Comparison of ENCODE assay signal across 17 cellular contexts in genomic region chr13:49527123-49527522, GRCh38. TPM values are rescaled to one million over a fixed set of nuclear protein-coding genes. Genes with fewer than 3 reads are reported as not detected.
A peak's percentile ranks its signal among the peaks of the same experiment; 100 is the strongest.
DNase-seq lines count a peak whose midpoint lies in the region; ATAC-seq and TF ChIP-seq lines count a peak whose summit lies in the region.
"Had no signal": no experiment of that assay in that cellular context is flagged by ENCODE, and none has a peak within 500 bp of the region (broad histone marks: within the 10 kb centered on the region; RNA-seq: fewer than 3 reads in every experiment).

No MANE protein-coding gene starts in this region.

- no peak overlapping the region for H3K4me2 ChIP-seq in Karpas-422 (ENCODE audit: low read depth, low read length, poor library complexity, severe bottlenecking)

- no peak overlapping the region for H3K9ac ChIP-seq in Karpas-422 (ENCODE audit: low read length)

- 14 to 48% (median 36%) methylated on average over 2 of the region's 2 CpGs for WGBS in adrenal gland, 4 donors

- H3K36me3 ChIP-seq in Karpas-422 (ENCODE audit: insufficient read depth, low read length) (peaks cover 16% of the 10 kb centered on the region; the same call in 1 of the 2 replicates), adrenal gland (replicated peaks in 1 of 2) (peaks cover 0 to 13% of the 10 kb centered on the region in 2 donors)

- TF ChIP-seq CTCF in adrenal gland (IDR thresholded peaks at IDR 0.05) (no peak), WTC11 (IDR thresholded peaks at IDR 0.05) (no peak)

- H3K27ac ChIP-seq in Karpas-422 (ENCODE audit: low read length) (peak overlapping the region; percentile 70), adrenal gland (peak overlapping the region in 1 of 5 donors; percentile 43)

- H3K9me3 Mint-ChIP-seq in naive B cell (no peaks in the 10 kb centered on the region), WTC11 (no peaks in the 10 kb centered on the region)
- H3K9me3 Mint-ChIP-seq: H9; natural killer cell; stimulated activated memory B cell treated with anti-CD40 and anti-IgM and Interleukin-4, amounts not matched to agents 10 μg/mL and 1 μg/mL and 100 μg/mL, for 72 hours had no signal

- H3K79me2 ChIP-seq in Karpas-422 (ENCODE audit: low read length) = 0 out of 2 replicates have a peak, but pooled peaks cover 2% of the 10 kb centered on the region

- peak; percentile 10 for DNase-seq in NOMO-1 treated with DMSO at 0.1 percent for 48 hours (lab: John Stamatoyannopoulos, UW; ENCODE audit: unreplicated experiment)
- no peak for DNase-seq in NOMO-1 treated with dmso at 0.1 percent for 144 hours (lab: John Stamatoyannopoulos, UW; ENCODE audit: unreplicated experiment)
- DNase-seq in Karpas-422 = no peak
- peak; percentile 32 to 72 (median 60) for DNase-seq in adrenal gland
- no peak for DNase-seq in naive B cell
- no peak for DNase-seq in NCI-H1105 treated with DMSO at 0.1 percent for 48 hours (lab: John Stamatoyannopoulos, UW)
- DNase-seq in WTC11 (ENCODE audit: low spot score) = no peak
- no peak for DNase-seq in SHP77 (lab: John Stamatoyannopoulos, UW)
- DNase-seq: activated CD4-positive, alpha-beta T cell treated with anti-CD3 and anti-CD28 coated beads, Interleukin-2, amount 50 U/mL, for 48 hours; H9; natural killer cell; NCI-H2029; NCI-H510A; spleen had no signal

- H3K27me3 ChIP-seq in Karpas-422 (ENCODE audit: low read length) (no peaks in the 10 kb centered on the region), adrenal gland (no peaks in the 10 kb centered on the region)
- H3K27me3 ChIP-seq: spleen had no signal

- POLR2A ChIA-PET in WTC11 (lab: Charles Lee) = no interaction called here

- intact Hi-C loops in adrenal gland (cut with DNase I) = no loop called here

- no peak for TF ChIP-seq POLR2A in adrenal gland (IDR thresholded peaks at IDR 0.05)

- H3K27ac Mint-ChIP-seq in naive B cell (peak overlapping the region in 4 of 6 donors; percentile 32 to 69 (median 41)), WTC11 (no peak overlapping the region)

- no peaks in the 10 kb centered on the region for H3K27me3 Mint-ChIP-seq in naive B cell
- H3K27me3 Mint-ChIP-seq in WTC11 (ENCODE audit: low read depth) = no peaks in the 10 kb centered on the region
- H3K27me3 Mint-ChIP-seq: stimulated activated memory B cell treated with anti-CD40 and anti-IgM and Interleukin-4, amounts not matched to agents 10 μg/mL and 1 μg/mL and 100 μg/mL, for 72 hours had no signal

- no peaks in the 10 kb centered on the region for H3K9me3 ChIP-seq in Karpas-422 (ENCODE audit: low read length)
- no peaks in the 10 kb centered on the region for H3K9me3 ChIP-seq in adrenal gland (replicated peaks in 1 of 3)
- H3K9me3 ChIP-seq: spleen had no signal

- H3K9me2 ChIP-seq in Karpas-422 (replicated peaks; ENCODE audit: insufficient read depth, low read length) = no peaks in the 10 kb centered on the region

- no peak overlapping the region for H3K4me3 Mint-ChIP-seq in naive B cell
- H3K4me3 Mint-ChIP-seq in WTC11 = no peak overlapping the region
- H3K4me3 Mint-ChIP-seq: H9; natural killer cell; stimulated activated memory B cell treated with anti-CD40 and anti-IgM and Interleukin-4, amounts not matched to agents 10 μg/mL and 1 μg/mL and 100 μg/mL, for 72 hours had no signal

- no peak for ATAC-seq in naive B cell (ENCODE audit: low read depth in 2 of 2)
- no peak for ATAC-seq in WTC11
- ATAC-seq: natural killer cell; Panc1; SK-N-SH treated with all-trans-retinoic acid at 6 μM for 48 hours; stimulated activated memory B cell treated with anti-CD40 and anti-IgM and Interleukin-4, amounts not matched to agents 10 μg/mL and 1 μg/mL and 100 μg/mL, for 72 hours had no signal

- H2AFZ ChIP-seq in Karpas-422 (ENCODE audit: low read length) = no peak overlapping the region

- peaks cover 0 to 10% of the 10 kb centered on the region in 2 donors for H3K36me3 Mint-ChIP-seq in naive B cell
- peaks cover 4% of the 10 kb centered on the region; the same call in 1 of the 2 replicates for H3K36me3 Mint-ChIP-seq in WTC11

- H4K20me1 ChIP-seq in Karpas-422 (ENCODE audit: insufficient read depth, low read depth, low read length) = no peaks in the 10 kb centered on the region

- H3K4me3 ChIP-seq in Karpas-422 (ENCODE audit: low read length) (no peak overlapping the region), adrenal gland (no peak overlapping the region)
- H3K4me3 ChIP-seq: spleen had no signal

- CTCF ChIA-PET in WTC11 (lab: Charles Lee) = no interaction called here

- peaks cover 34% of the 10 kb centered on the region for H3K4me1 ChIP-seq in Karpas-422 (ENCODE audit: low read length)
- peaks cover 0 to 22% of the 10 kb centered on the region in 2 donors for H3K4me1 ChIP-seq in adrenal gland (replicated peaks in 1 of 2)

- H3K4me1 Mint-ChIP-seq in naive B cell (peaks cover 13 to 37% (median 22%) of the 10 kb centered on the region in 3 donors), WTC11 (no peaks in the 10 kb centered on the region)
- H3K4me1 Mint-ChIP-seq: H9 had no signal

TF ChIP-seq in WTC11, 78 proteins besides CTCF, POLR2A, EP300 and RAD21 (continues in another document):
- no peak for TF ChIP-seq ZNF263 (CRISPR knock-in tag; IDR thresholded peaks at IDR 0.05; ENCODE audit: low read depth)
- no peak for TF ChIP-seq FOXK1 (CRISPR knock-in tag; IDR thresholded peaks at IDR 0.05)
- no peak for TF ChIP-seq ATF2 (CRISPR knock-in tag; IDR thresholded peaks at IDR 0.05; ENCODE audit: borderline replicate concordance, low read depth)
- TF ChIP-seq CBFB (CRISPR knock-in tag; IDR thresholded peaks at IDR 0.05; ENCODE audit: low read depth) = no peak
- no peak for TF ChIP-seq SMAD3 (CRISPR knock-in tag; IDR thresholded peaks at IDR 0.05; ENCODE audit: borderline replicate concordance)
- no peak for TF ChIP-seq EMX1 (CRISPR knock-in tag; IDR thresholded peaks at IDR 0.05)
- no peak for TF ChIP-seq PRDM15 (CRISPR knock-in tag; IDR thresholded peaks at IDR 0.05)
- no peak for TF ChIP-seq NFYB (CRISPR knock-in tag; conservative IDR thresholded peaks at IDR 0.05; ENCODE audit: low read depth)
- TF ChIP-seq RELA (CRISPR knock-in tag; IDR thresholded peaks at IDR 0.05; ENCODE audit: borderline replicate concordance) = no peak

RNA-seq across cellular contexts. Expression of gene PHF11, which starts 31.4 kb away (rescaled TPM):
- total RNA-seq in Karpas-422 (2014; rRNA removed; shearing (Covaris generic); ENCODE audit: low replicate concordance) = 34.3 and 75.2 TPM in 2 replicates
- 10 to 100 TPM; 23.8 to 73.9 (median 60.7) TPM for total RNA-seq in adrenal gland
- 100 to 1,000 TPM in 2 of 3 donors, 10 to 100 TPM in 1; 85.0 to 136 (median 129) TPM for polyA plus RNA-seq in adrenal gland
- polyA plus RNA-seq in naive B cell (ENCODE audit: low read depth in 6 of 6) = 100 to 1,000 TPM in 2 of 6 donors, 10 to 100 TPM in 4; 84.6 to 101 (median 97.1) TPM
- total RNA-seq in WTC11 (2021) = 9.3 to 11.9 TPM (median 10.8 TPM) in 3 replicates

RNA-seq across cellular contexts. Expression of gene RCBTB1, which starts 58.2 kb away (rescaled TPM):
- 41.1 and 45.1 TPM in 2 replicates for total RNA-seq in Karpas-422 (2014; rRNA removed; shearing (Covaris generic); ENCODE audit: low replicate concordance)
- 10 to 100 TPM; 19.3 to 87.5 (median 45.5) TPM for total RNA-seq in adrenal gland
- 10 to 100 TPM; 11.7 to 25.6 (median 19.6) TPM for polyA plus RNA-seq in adrenal gland
- 10 to 100 TPM; 13.4 to 26.5 (median 16.5) TPM for polyA plus RNA-seq in naive B cell (ENCODE audit: low read depth in 6 of 6)
- total RNA-seq in WTC11 (2021) = 28.3 to 31.8 TPM (median 31.3 TPM) in 3 replicates

Comparison
In these comparisons a context has a peak if more than half of its experiments do, and no peak if none do; other contexts are left out.
1. DNase-seq: peak in NOMO-1 treated with DMSO at 0.1 percent for 48 hours (single experiment) and adrenal gland (7 of 7); none in NOMO-1 treated with dmso at 0.1 percent for 144 hours (single experiment), Karpas-422 (single experiment), naive B cell (single experiment), NCI-H1105 treated with DMSO at 0.1 percent for 48 hours (single experiment), WTC11 (single experiment) and SHP77 (0 of 2).